7 cellular contexts compared by ENCODE assay signal in the genomic region with DNA sequence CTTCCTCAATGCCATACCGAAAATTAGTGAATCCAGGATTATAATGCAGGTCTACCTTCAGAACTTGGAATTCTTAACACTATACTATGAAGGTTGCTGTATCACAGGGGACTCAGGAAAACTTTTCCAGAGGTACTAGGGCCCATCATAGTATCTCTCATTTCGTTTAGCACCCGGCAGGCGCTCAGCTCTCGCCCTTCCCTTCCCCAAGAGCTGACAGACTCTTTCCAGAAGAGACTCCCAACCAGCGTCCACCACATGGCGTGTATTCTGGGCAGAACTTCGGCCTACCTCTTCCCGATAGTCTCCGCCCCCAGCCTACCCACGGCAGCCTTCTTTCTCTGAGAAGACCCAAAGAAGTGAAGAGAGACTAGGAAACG. TPM values are rescaled to one million over a fixed set of nuclear protein-coding genes. Genes with fewer than 3 reads are reported as not detected.
DNase-seq lines count a peak whose midpoint lies in the region; ATAC-seq and TF ChIP-seq lines count a peak whose summit lies in the region.

No MANE protein-coding gene starts in this region.

- TF ChIP-seq CTCF in mesothelial cell of epicardium (IDR thresholded peaks at IDR 0.05; ENCODE audit: unreplicated experiment) = no peak

- H3K9me3 Mint-ChIP-seq in mesothelial cell of epicardium = no peaks in the 10 kb centered on the region

- H3K36me3 ChIP-seq in HUES6 (ENCODE audit: control insufficient read depth, insufficient read depth, low read length) = peaks cover 30% of the 10 kb centered on the region

- peaks cover 14% of the 10 kb centered on the region for H3K36me3 Mint-ChIP-seq in mesothelial cell of epicardium

- H3K4me1 ChIP-seq in HUES6 (ENCODE audit: control insufficient read depth, insufficient read depth, low read length) = peaks cover 12% of the 10 kb centered on the region; the same call in 1 of the 2 replicates

- ATAC-seq in GM19455 (IDR thresholded peaks at IDR 0.05; ENCODE audit: unreplicated experiment) = peak; percentile 7

- peak overlapping the region; percentile 92 for H3K4me3 ChIP-seq in HUES6 (ENCODE audit: low read depth, low read length)

- DNase-seq in mesothelial cell of epicardium (ENCODE audit: low spot score in 2 of 2, unreplicated experiment in 2 of 2) (no peak), amniotic stem cell (lab: John Stamatoyannopoulos, UW) (no peak), NCI-H345 (lab: John Stamatoyannopoulos, UW) (no peak), DMS114 treated with DMSO at 0.1 percent for 48 hours (lab: John Stamatoyannopoulos, UW; ENCODE audit: unreplicated experiment) (no peak)

- H3K4me3 Mint-ChIP-seq in mesothelial cell of epicardium = peak overlapping the region; percentile 91

- no peaks in the 10 kb centered on the region for H3K9me3 ChIP-seq in HUES6 (ENCODE audit: control insufficient read depth, insufficient read depth, low read depth, low read length)

- no peaks in the 10 kb centered on the region for H3K27me3 ChIP-seq in HUES6 (ENCODE audit: control insufficient read depth, insufficient read depth, low read length)

- peak overlapping the region; percentile 96 for H3K27ac Mint-ChIP-seq in mesothelial cell of epicardium

- H3K4me1 Mint-ChIP-seq in mesothelial cell of epicardium = peaks cover 33% of the 10 kb centered on the region

- no peaks in the 10 kb centered on the region for H3K27me3 Mint-ChIP-seq in mesothelial cell of epicardium (ENCODE audit: low read depth)

- H3K27ac ChIP-seq in HUES6 (ENCODE audit: low read depth, low read length) = peak overlapping the region; percentile 96; the same call in 1 of the 2 replicates
- peak overlapping the region; percentile 100 for H3K27ac ChIP-seq in cingulate gyrus (ENCODE audit: low read depth, low read length)

- H3K9ac ChIP-seq in HUES6 (ENCODE audit: low read length) = peak overlapping the region; percentile 98

RNA-seq across cellular contexts. Expression of a gene that starts 0.3 kb away (rescaled TPM):
- 39.0 to 43.4 TPM (median 42.7 TPM) in 3 replicates for total RNA-seq in mesothelial cell of epicardium

RNA-seq across cellular contexts. Expression of a gene that starts 0.9 kb away (rescaled TPM):
- 6.0 to 7.8 TPM (median 7.4 TPM) in 3 replicates for total RNA-seq in mesothelial cell of epicardium

RNA-seq across cellular contexts. Expression of a gene that starts 31.4 kb away (rescaled TPM):
- 117 to 127 TPM (median 126 TPM) in 3 replicates for total RNA-seq in mesothelial cell of epicardium
